ENCODE assay signal across 16 cellular contexts in genomic region chr2:84435331-84436081, GRCh38. TPM values are rescaled to one million over a fixed set of nuclear protein-coding genes. Genes with fewer than 3 reads are reported as not detected.
DNase-seq lines count a peak whose midpoint lies in the region; ATAC-seq and TF ChIP-seq lines count a peak whose summit lies in the region.
"Had no signal": no experiment of that assay in that cellular context is flagged by ENCODE, and none has a peak within 500 bp of the region (broad histone marks: within the 10 kb centered on the region; RNA-seq: fewer than 3 reads in every experiment).

No MANE protein-coding gene starts in this region.

- in situ Hi-C loops in GM23248 (cut with MboI) (no loop called here), astrocyte of the spinal cord (cut with HindIII; ENCODE audit: low sequenced_read_pairs) (no loop called here)

- no peaks in the 10 kb centered on the region for H3K79me2 ChIP-seq in GM23248 (ENCODE audit: insufficient read depth)

- WGBS in GM23248 (ENCODE audit: low coverage in 1 of 2, low lambda C conversion rate in 2 of 2, missing lambda C conversion rate in 2 of 2), 2 experiments, result 79 to 81% methylated on average over 7 of the region's 7 CpGs

- ATAC-seq in activated naive CD4-positive, alpha-beta T cell treated with anti-CD3 and anti-CD28 coated beads, Interleukin-2, amount 50 U/mL, for 72 hours, result no peak
- ATAC-seq in HG03571 (IDR thresholded peaks at IDR 0.05; ENCODE audit: unreplicated experiment), result no peak
- ATAC-seq in GM21529 (IDR thresholded peaks at IDR 0.05; ENCODE audit: unreplicated experiment), result no peak
- ATAC-seq in GM21423 (IDR thresholded peaks at IDR 0.05; ENCODE audit: unreplicated experiment), result no peak
- ATAC-seq: activated CD4-positive, alpha-beta T cell treated with anti-CD3 and anti-CD28 coated beads for 36 hours; HCT116; SK-N-SH treated with all-trans-retinoic acid at 6 μM for 48 hours; upper lobe of right lung had no signal

- H3F3A ChIP-seq in GM23248 (ENCODE audit: insufficient read depth), result no peaks in the 10 kb centered on the region

- H3K36me3 Mint-ChIP-seq in activated naive CD4-positive, alpha-beta T cell treated with anti-CD3 and anti-CD28 coated beads, Interleukin-2, amount 50 U/mL, for 72 hours, result peaks cover 0 to 5% of the 10 kb centered on the region in 2 donors

- TF ChIP-seq CTCF in astrocyte of the spinal cord (IDR thresholded peaks at IDR 0.05; ENCODE audit: low read depth, low read length), result no peak

- H4K20me1 ChIP-seq in GM23248 (ENCODE audit: insufficient read depth), result no peaks in the 10 kb centered on the region

- peak; percentile 51 for DNase-seq in GM23248
- DNase-seq in astrocyte of the spinal cord (ENCODE audit: low read depth, low spot score), result peak; percentile 90
- peak; percentile 52 for DNase-seq in inferior parietal cortex (ENCODE audit: extremely low spot score)
- peak; percentile 53 for DNase-seq in putamen (ENCODE audit: low spot score)
- no peak for DNase-seq in activated naive CD4-positive, alpha-beta T cell treated with anti-CD3 and anti-CD28 coated beads, Interleukin-2, amount 50 U/mL, for 72 hours (ENCODE audit: low spot score in 2 of 2)
- DNase-seq: activated CD4-positive, alpha-beta T cell treated with anti-CD3 and anti-CD28 coated beads for 36 hours; activated naive CD4-positive, alpha-beta T cell treated with anti-CD3 and anti-CD28 coated beads for 36 hours; effector CD4-positive, alpha-beta T cell; NCI-H748 treated with DMSO at 0.1 percent for 48 hours; upper lobe of right lung had no signal

- H3K9me3 ChIP-seq in GM23248 (ENCODE audit: low read depth), result no peaks in the 10 kb centered on the region
- H3K9me3 ChIP-seq: upper lobe of right lung had no signal

- H3K27ac ChIP-seq in GM23248, result no peak overlapping the region
- H3K27ac ChIP-seq: upper lobe of right lung had no signal

- no peak overlapping the region for H3K4me2 ChIP-seq in GM23248 (ENCODE audit: unreplicated experiment)

- H3K9me2 ChIP-seq in GM23248 (ENCODE audit: insufficient read depth), result no peaks in the 10 kb centered on the region

- H3K9me3 Mint-ChIP-seq in activated naive CD4-positive, alpha-beta T cell treated with anti-CD3 and anti-CD28 coated beads, Interleukin-2, amount 50 U/mL, for 72 hours, result no peaks in the 10 kb centered on the region
- H3K9me3 Mint-ChIP-seq: activated naive CD4-positive, alpha-beta T cell treated with anti-CD3 and anti-CD28 coated beads for 36 hours had no signal

- H3K36me3 ChIP-seq in GM23248 (ENCODE audit: low read depth), result peaks cover 43% of the 10 kb centered on the region

- H3K9ac ChIP-seq in GM23248, result no peak overlapping the region

- no peak overlapping the region for H2AFZ ChIP-seq in GM23248

- H3K4me3 ChIP-seq in GM23248, result no peak overlapping the region
- no peak overlapping the region for H3K4me3 ChIP-seq in astrocyte of the spinal cord (ENCODE audit: low read depth, low read length)
- H3K4me3 ChIP-seq: upper lobe of right lung had no signal

- H3K27me3 ChIP-seq in GM23248 (replicated peaks; ENCODE audit: insufficient read depth), result no peaks in the 10 kb centered on the region
- H3K27me3 ChIP-seq: upper lobe of right lung had no signal

- H3K27ac Mint-ChIP-seq in activated naive CD4-positive, alpha-beta T cell treated with anti-CD3 and anti-CD28 coated beads, Interleukin-2, amount 50 U/mL, for 72 hours, result no peak overlapping the region
- H3K27ac Mint-ChIP-seq: activated CD4-positive, alpha-beta T cell treated with anti-CD3 and anti-CD28 coated beads for 36 hours; activated naive CD4-positive, alpha-beta T cell treated with anti-CD3 and anti-CD28 coated beads for 36 hours; progenitor cell of endocrine pancreas had no signal

- 0 out of 2 replicates have a peak, but pooled peaks cover 4% of the 10 kb centered on the region for H3K4me1 ChIP-seq in GM23248 (ENCODE audit: insufficient read depth)
- H3K4me1 ChIP-seq: upper lobe of right lung had no signal

RNA-seq across cellular contexts. Expression of gene SUCLG1, which starts 23.6 kb away (rescaled TPM):
- 43.1 and 50.4 TPM in 2 replicates for total RNA-seq in GM23248 (2014; rRNA removed; shearing (Covaris generic))
- polyA plus RNA-seq in GM23248 (2016; fragmentation: Nextera tagmentation; extraction: Ambion mirVana), result 80.2 and 92.1 TPM in 2 replicates
- 10 to 100 TPM; 55.6 to 73.9 TPM for total RNA-seq in activated naive CD4-positive, alpha-beta T cell treated with anti-CD3 and anti-CD28 coated beads, Interleukin-2, amount 50 U/mL, for 72 hours

Comparison
In these comparisons a context has a peak if more than half of its experiments do, and no peak if none do; other contexts are left out.
1. DNase-seq: peak in GM23248 (single experiment), astrocyte of the spinal cord (single experiment), inferior parietal cortex (single experiment) and putamen (single experiment); none in activated naive CD4-positive, alpha-beta T cell treated with anti-CD3 and anti-CD28 coated beads, Interleukin-2, amount 50 U/mL, for 72 hours (0 of 2).